9 cellular contexts compared by ENCODE assay signal in genomic region chr2:200373196-200373595, GRCh38.
DNase-seq lines count a peak whose midpoint lies in the region; ATAC-seq and TF ChIP-seq lines count a peak whose summit lies in the region.
"Had no signal": no experiment of that assay in that cellular context is flagged by ENCODE, and none has a peak within 500 bp of the region (broad histone marks: within the 10 kb centered on the region; RNA-seq: fewer than 3 reads in every experiment).

No MANE protein-coding gene starts in this region.

- H4K20me1 ChIP-seq in hepatocyte (ENCODE audit: insufficient read depth, poor library complexity, severe bottlenecking), result no peaks in the 10 kb centered on the region

- intact Hi-C loops in lower leg skin (cut with DNase I; ENCODE audit: low total_unique reads), result no loop called here

- TF ChIP-seq CTCF in GM12865 (IDR thresholded peaks at IDR 0.05; ENCODE audit: insufficient read depth, low read depth, low read length, missing control alignments) (no peak), LNCaP clone FGC (IDR thresholded peaks at IDR 0.05; ENCODE audit: control insufficient read depth, extremely low read depth, insufficient read depth) (no peak), hepatocyte (IDR thresholded peaks at IDR 0.05; ENCODE audit: poor library complexity) (no peak), lower leg skin (IDR thresholded peaks at IDR 0.05) (no peak), glutamatergic neuron (IDR thresholded peaks at IDR 0.05; ENCODE audit: partially characterized antibody, unreplicated experiment) (no peak)

- H3K9me2 ChIP-seq in hepatocyte (replicated peaks; ENCODE audit: insufficient read depth), result no peaks in the 10 kb centered on the region

- H3K36me3 ChIP-seq in hepatocyte (replicated peaks; ENCODE audit: insufficient read depth, low read depth) (no peaks in the 10 kb centered on the region), SJCRH30 (peaks cover 69% of the 10 kb centered on the region)

- H3K27ac ChIP-seq in hepatocyte, result peak overlapping the region; percentile 91
- H3K27ac ChIP-seq in SJCRH30, result no peak overlapping the region

- H3K4me3 ChIP-seq in GM12865 (ENCODE audit: low read depth, low read length) (peak overlapping the region; percentile 56), LNCaP clone FGC (ENCODE audit: low read depth, low read length) (peak overlapping the region; percentile 45; the same call in 1 of the 2 replicates), hepatocyte (no peak overlapping the region), lower leg skin (ENCODE audit: low read depth, poor library complexity, severe bottlenecking) (no peak overlapping the region), SJCRH30 (no peak overlapping the region)

- H3K4me1 Mint-ChIP-seq in glutamatergic neuron (ENCODE audit: low read depth, unreplicated experiment), result peaks cover 1% of the 10 kb centered on the region

- no peak for TF ChIP-seq POLR2A in lower leg skin (IDR thresholded peaks at IDR 0.05)

- H3K4me1 ChIP-seq in hepatocyte (ENCODE audit: insufficient read depth), result peaks cover 32% of the 10 kb centered on the region
- H3K4me1 ChIP-seq in SJCRH30, result peaks cover 3% of the 10 kb centered on the region; the same call in 1 of the 2 replicates

- no peak overlapping the region for H3K27ac Mint-ChIP-seq in glutamatergic neuron (ENCODE audit: unreplicated experiment)

- ATAC-seq in GM21515 (IDR thresholded peaks at IDR 0.05; ENCODE audit: unreplicated experiment), result peak; percentile 46

- H3K4me2 ChIP-seq in hepatocyte, result peak overlapping the region; percentile 56

- no peaks in the 10 kb centered on the region for H3K27me3 Mint-ChIP-seq in glutamatergic neuron (ENCODE audit: unreplicated experiment)

- H3K9me3 Mint-ChIP-seq in glutamatergic neuron (ENCODE audit: unreplicated experiment), result no peaks in the 10 kb centered on the region

- DNase-seq in GM12865 (ENCODE audit: low read depth), result peak; percentile 40
- no peak for DNase-seq in LNCaP clone FGC (ENCODE audit: low read depth)
- DNase-seq in hepatocyte (ENCODE audit: low spot score), result no peak
- DNase-seq in lower leg skin (ENCODE audit: low spot score in 2 of 2), result no peak
- DNase-seq in SJCRH30, result no peak
- DNase-seq in NOMO-1 treated with DMSO at 0.1 percent for 48 hours (lab: John Stamatoyannopoulos, UW; ENCODE audit: unreplicated experiment), result no peak
- no peak for DNase-seq in glutamatergic neuron
- DNase-seq: activated CD8-positive, alpha-beta memory T cell treated with anti-CD3 and anti-CD28 coated beads, Interleukin-2, amount 50 U/mL, for 4 hours had no signal

- WGBS in hepatocyte (ENCODE audit: low lambda C conversion rate, missing lambda C conversion rate), result 88% methylated on average over 3 of the region's 3 CpGs
- WGBS in lower leg skin, 2 donors, result 60 to 75% methylated on average over 3 of the region's 3 CpGs

- H3K4me3 Mint-ChIP-seq in glutamatergic neuron (ENCODE audit: unreplicated experiment), result no peak overlapping the region

- H3K9me3 ChIP-seq in hepatocyte (ENCODE audit: low read depth) (no peaks in the 10 kb centered on the region), SJCRH30 (replicated peaks) (no peaks in the 10 kb centered on the region)

- no peaks in the 10 kb centered on the region for H3K36me3 Mint-ChIP-seq in glutamatergic neuron (ENCODE audit: unreplicated experiment)

- H3K79me2 ChIP-seq in hepatocyte, result peaks cover 76% of the 10 kb centered on the region

- H2AFZ ChIP-seq in hepatocyte, result no peak overlapping the region

- H3K27me3 ChIP-seq in hepatocyte (no peaks in the 10 kb centered on the region), SJCRH30 (no peaks in the 10 kb centered on the region)

Comparison
In these comparisons a context has a peak if more than half of its experiments do, and no peak if none do; other contexts are left out.
1. H3K4me3 ChIP-seq: peak in GM12865 (single experiment) and LNCaP clone FGC (single experiment); none in hepatocyte (single experiment), lower leg skin (single experiment) and SJCRH30 (single experiment).